In the genomic region with DNA sequence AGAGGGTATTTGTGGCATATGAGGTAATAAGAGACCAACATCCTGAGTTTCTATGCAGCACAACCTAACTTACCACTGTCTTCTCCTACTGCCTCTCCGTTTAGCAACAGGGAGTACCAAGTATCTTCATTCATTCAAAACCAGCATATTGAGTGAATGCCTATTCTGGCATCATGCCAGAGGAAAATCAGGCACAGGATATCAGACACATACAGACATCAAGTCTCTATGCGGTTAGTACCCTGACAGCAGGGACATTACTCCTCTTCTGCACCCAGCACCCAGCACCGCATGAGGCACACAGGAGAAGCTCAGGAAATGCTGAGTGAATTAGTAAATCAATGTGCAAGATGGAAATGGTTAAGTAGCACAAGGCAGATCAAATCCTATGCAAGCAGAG, we compare ENCODE assay signal across 16 cellular contexts.
DNase-seq lines count a peak whose midpoint lies in the region; ATAC-seq and TF ChIP-seq lines count a peak whose summit lies in the region.
"Had no signal": no experiment of that assay in that cellular context is flagged by ENCODE, and none has a peak within 500 bp of the region (broad histone marks: within the 10 kb centered on the region; RNA-seq: fewer than 3 reads in every experiment).

No MANE protein-coding gene starts in this region.

- H3K4me1 Mint-ChIP-seq in CD8-positive, alpha-beta T cell (ENCODE audit: low read depth) = peaks cover 77% of the 10 kb centered on the region
- peaks cover 37% of the 10 kb centered on the region for H3K4me1 Mint-ChIP-seq in T-helper 17 cell
- H3K4me1 Mint-ChIP-seq in effector memory CD8-positive, alpha-beta T cell (ENCODE audit: low read depth in 2 of 2) = peaks cover 59 to 71% of the 10 kb centered on the region in 2 donors

- H3K36me3 ChIP-seq in BLaER1 treated with 17β-estradiol and CSF1 and Interleukin-3, amounts not matched to agents 10 nM and 100 nM = no peaks in the 10 kb centered on the region
- H3K36me3 ChIP-seq in CD8-positive, alpha-beta T cell (ENCODE audit: insufficient read depth, low read length) = no peaks in the 10 kb centered on the region
- H3K36me3 ChIP-seq: heart right ventricle, tibial nerve had no signal

- no peaks in the 10 kb centered on the region for H3K27me3 ChIP-seq in BLaER1 treated with 17β-estradiol and CSF1 and Interleukin-3, amounts not matched to agents 10 nM and 100 nM
- no peaks in the 10 kb centered on the region for H3K27me3 ChIP-seq in CD8-positive, alpha-beta T cell (ENCODE audit: insufficient read depth, low read length)
- H3K27me3 ChIP-seq: heart right ventricle, tibial nerve had no signal

- H3K27me3 Mint-ChIP-seq in CD8-positive, alpha-beta T cell (ENCODE audit: low read depth) = no peaks in the 10 kb centered on the region
- H3K27me3 Mint-ChIP-seq in T-helper 17 cell = no peaks in the 10 kb centered on the region
- no peaks in the 10 kb centered on the region for H3K27me3 Mint-ChIP-seq in effector memory CD8-positive, alpha-beta T cell

- CTCF ChIA-PET in CD8-positive, alpha-beta T cell (lab: Charles Lee) = interaction anchor here (2.0 kb wide), 1 partner anchor 112 kb away, joined by 4 read pairs; no protein-coding TSS in a partner anchor

- H3K9me3 Mint-ChIP-seq in CD8-positive, alpha-beta T cell = no peaks in the 10 kb centered on the region
- peaks cover 0 to 5% of the 10 kb centered on the region in 2 donors for H3K9me3 Mint-ChIP-seq in effector memory CD8-positive, alpha-beta T cell

- DNase-seq in CD8-positive, alpha-beta T cell = no peak
- no peak for DNase-seq in T-helper 17 cell
- DNase-seq in effector memory CD8-positive, alpha-beta T cell = no peak
- DNase-seq in effector CD8-positive, alpha-beta T cell (lab: John Stamatoyannopoulos, UW) = no peak
- DNase-seq: C1 segment of cervical spinal cord; DND-41; Karpas-422; NCI-H510A treated with DMSO at 0.1 percent for 48 hours; stimulated activated CD4-positive, alpha-beta T cell treated with anti-CD3 and anti-CD28 coated beads, Interleukin-4, amount 100 ng/mL, for 24 hours had no signal

- H3K4me3 ChIP-seq in BLaER1 treated with 17β-estradiol and CSF1 and Interleukin-3, amounts not matched to agents 10 nM and 100 nM = no peak overlapping the region
- H3K4me3 ChIP-seq in CD8-positive, alpha-beta T cell (ENCODE audit: low read depth, low read length) = no peak overlapping the region
- H3K4me3 ChIP-seq: heart right ventricle, tibial nerve had no signal

- peaks cover 54 to 100% (median 99%) of the 10 kb centered on the region in 10 experiments for H3K4me1 ChIP-seq in BLaER1 treated with 17β-estradiol and CSF1 and Interleukin-3, amounts not matched to agents 10 nM and 100 nM
- H3K4me1 ChIP-seq in CD8-positive, alpha-beta T cell (ENCODE audit: insufficient read depth, low read length) = peaks cover 86% of the 10 kb centered on the region
- H3K4me1 ChIP-seq: tibial nerve had no signal

- peak overlapping the region in 2 of 11 experiments; percentile 81 to 85; a peak in 4 of 22 replicates for H3K27ac ChIP-seq in BLaER1 treated with 17β-estradiol and CSF1 and Interleukin-3, amounts not matched to agents 10 nM and 100 nM
- no peak overlapping the region for H3K27ac ChIP-seq in CD8-positive, alpha-beta T cell (ENCODE audit: low read depth, low read length)
- H3K27ac ChIP-seq: HL-60, tibial nerve had no signal

- peak overlapping the region in 10 of 11 experiments; percentile 81 to 93 (median 92); a peak in 19 of 22 replicates for H3K4me2 ChIP-seq in BLaER1 treated with 17β-estradiol and CSF1 and Interleukin-3, amounts not matched to agents 10 nM and 100 nM

- POLR2A ChIA-PET in CD8-positive, alpha-beta T cell (lab: Charles Lee) = no interaction called here

- H3K36me3 Mint-ChIP-seq in CD8-positive, alpha-beta T cell = no peaks in the 10 kb centered on the region
- H3K36me3 Mint-ChIP-seq in T-helper 17 cell (ENCODE audit: low read depth) = no peaks in the 10 kb centered on the region
- H3K36me3 Mint-ChIP-seq in effector memory CD8-positive, alpha-beta T cell (ENCODE audit: insufficient read depth) = peaks cover 2% of the 10 kb centered on the region

- no peak overlapping the region for H3K9ac ChIP-seq in BLaER1 treated with 17β-estradiol and CSF1 and Interleukin-3, amounts not matched to agents 10 nM and 100 nM

- H3K4me3 Mint-ChIP-seq in CD8-positive, alpha-beta T cell = no peak overlapping the region
- no peak overlapping the region for H3K4me3 Mint-ChIP-seq in T-helper 17 cell
- peak overlapping the region; percentile 34 to 60 for H3K4me3 Mint-ChIP-seq in effector memory CD8-positive, alpha-beta T cell

- intact Hi-C loops in CD8-positive, alpha-beta T cell (cut with DNase I, micrococcal nuclease) = loop anchor here in 1 of 2 experiments (5.0 kb wide), 1 partner anchor 52 kb away; no protein-coding TSS in a partner anchor

- no peak for TF ChIP-seq CTCF in CD8-positive, alpha-beta T cell (IDR thresholded peaks at IDR 0.05)

- no peak for ATAC-seq in CD8-positive, alpha-beta T cell
- ATAC-seq in T-helper 17 cell (no peak), HG02642 (IDR thresholded peaks at IDR 0.05; ENCODE audit: poor library complexity, unreplicated experiment) (no peak), HG02763 (IDR thresholded peaks at IDR 0.05; ENCODE audit: unreplicated experiment) (no peak)
- ATAC-seq in effector memory CD8-positive, alpha-beta T cell (replicated peaks) = no peak
- ATAC-seq: Panc1 had no signal

- no peaks in the 10 kb centered on the region for H4K20me1 ChIP-seq in BLaER1 treated with 17β-estradiol and CSF1 and Interleukin-3, amounts not matched to agents 10 nM and 100 nM

- peak overlapping the region; percentile 74 for H3K27ac Mint-ChIP-seq in CD8-positive, alpha-beta T cell
- peak overlapping the region; percentile 0 for H3K27ac Mint-ChIP-seq in T-helper 17 cell
- H3K27ac Mint-ChIP-seq in effector memory CD8-positive, alpha-beta T cell = peak overlapping the region; percentile 38 to 86

- peaks cover 0 to 4% (median 0%) of the 10 kb centered on the region in 11 experiments; a peak in 1 of 22 replicates for H3K9me3 ChIP-seq in BLaER1 treated with 17β-estradiol and CSF1 and Interleukin-3, amounts not matched to agents 10 nM and 100 nM (replicated peaks in 1 of 11)
- no peaks in the 10 kb centered on the region for H3K9me3 ChIP-seq in CD8-positive, alpha-beta T cell (ENCODE audit: low read length)
- no peaks in the 10 kb centered on the region for H3K9me3 ChIP-seq in T-helper 17 cell (ENCODE audit: control insufficient read depth, low read length, poor library complexity, severe bottlenecking)
- H3K9me3 ChIP-seq: heart right ventricle, tibial nerve had no signal

Comparison
In these comparisons a context has a peak if more than half of its experiments do, and no peak if none do; other contexts are left out.
1. H3K27ac Mint-ChIP-seq: peak in every context shown above with its lines; median percentile 74 in CD8-positive, alpha-beta T cell; 62 in effector memory CD8-positive, alpha-beta T cell; 0 in T-helper 17 cell.
2. H3K4me3 Mint-ChIP-seq: peak in effector memory CD8-positive, alpha-beta T cell (2 of 2); none in CD8-positive, alpha-beta T cell (single experiment) and T-helper 17 cell (single experiment).